In genomic region chr11:130689222-130689908, GRCh38 we compare ENCODE assay signal across 35 cellular contexts.
DNase-seq lines count a peak whose midpoint lies in the region; ATAC-seq and TF ChIP-seq lines count a peak whose summit lies in the region.
"Had no signal": no experiment of that assay in that cellular context is flagged by ENCODE, and none has a peak within 500 bp of the region (broad histone marks: within the 10 kb centered on the region; RNA-seq: fewer than 3 reads in every experiment).

No MANE protein-coding gene starts in this region.

- intact Hi-C loops in left cardiac atrium (cut with DNase I) (no loop called here), cardiac septum (cut with DNase I) (no loop called here), thyroid gland (cut with DNase I) (no loop called here)

- H3K27ac ChIP-seq in foreskin keratinocyte: no peak overlapping the region
- H3K27ac ChIP-seq in thyroid gland: peak overlapping the region in 2 of 3 donors; percentile 21 to 48
- H3K27ac ChIP-seq: dorsolateral prefrontal cortex, PC-9, uterus had no signal

- H3K4me3 ChIP-seq in thyroid gland (replicated peaks in 1 of 3): no peak overlapping the region
- H3K4me3 ChIP-seq: dorsolateral prefrontal cortex, GM12878, PC-9, smooth muscle cell, uterus had no signal

- peak; percentile 30 to 68 for ATAC-seq in left cardiac atrium
- ATAC-seq in foreskin keratinocyte: peak; percentile 44
- no peak for ATAC-seq in natural killer cell treated with Interleukin-12 subunit alpha and Interleukin-12 subunit beta and Interleukin-15 and Interleukin-18, amount 100 ng/mL, for 72 hours
- ATAC-seq: CD8-positive, alpha-beta T cell; GM12878; naive thymus-derived CD4-positive, alpha-beta T cell; Right ventricle myocardium inferior had no signal

- H3K27me3 ChIP-seq in foreskin keratinocyte (no peaks in the 10 kb centered on the region), thyroid gland (no peaks in the 10 kb centered on the region)
- H3K27me3 ChIP-seq: uterus had no signal

- no peaks in the 10 kb centered on the region for H3K36me3 ChIP-seq in thyroid gland
- H3K36me3 ChIP-seq: uterus had no signal

- 67% methylated on average over 4 of the region's 4 CpGs for WGBS in thyroid gland, 2 donors

- TF ChIP-seq CTCF in chondrocyte (IDR thresholded peaks at IDR 0.05) (no peak), foreskin keratinocyte (conservative IDR thresholded peaks at IDR 0.05) (no peak), thyroid gland (IDR thresholded peaks at IDR 0.05) (no peak)

- H3K36me3 Mint-ChIP-seq in chondrocyte (ENCODE audit: low read depth): peaks cover 3% of the 10 kb centered on the region
- H3K36me3 Mint-ChIP-seq in natural killer cell treated with Interleukin-12 subunit alpha and Interleukin-12 subunit beta and Interleukin-15 and Interleukin-18, amount 100 ng/mL, for 72 hours: no peaks in the 10 kb centered on the region
- H3K36me3 Mint-ChIP-seq: activated naive CD4-positive, alpha-beta T cell treated with anti-CD3 and anti-CD28 coated beads, Interleukin-2, amount 50 U/mL, for 24 hours; CD8-positive, alpha-beta T cell; naive thymus-derived CD4-positive, alpha-beta T cell had no signal

- DNase-seq in left cardiac atrium: no peak
- DNase-seq in cardiac septum (ENCODE audit: low spot score): no peak
- no peak for DNase-seq in chondrocyte (ENCODE audit: low spot score)
- peak in 1 of 2 donors; percentile 39 for DNase-seq in foreskin keratinocyte
- DNase-seq in thyroid gland: no peak
- DNase-seq in germinal center (ENCODE audit: low spot score): no peak
- DNase-seq in natural killer cell treated with Interleukin-12 subunit alpha and Interleukin-12 subunit beta and Interleukin-15 and Interleukin-18, amount 100 ng/mL, for 72 hours (ENCODE audit: low spot score): no peak
- no peak for DNase-seq in NCI-H526 treated with DMSO at 0.1 percent for 48 hours (lab: John Stamatoyannopoulos, UW)
- DNase-seq: 8988T; activated CD4-positive, alpha-beta memory T cell treated with anti-CD3 and anti-CD28 coated beads, Interleukin-2, amount 10 ng/mL, durations not matched to agents 7 days and 5 days; activated CD4-positive, CD25-positive, alpha-beta regulatory T cell treated with anti-CD3 and anti-CD28 coated beads, Interleukin-2, amount 50 U/mL, for 72 hours; activated CD8-positive, alpha-beta memory T cell treated with anti-CD3 and anti-CD28 coated beads, Interleukin-2, amount 50 U/mL, for 4 hours; AML-193; CD8-positive, alpha-beta T cell; dorsolateral prefrontal cortex; head of caudate nucleus; IMR-90; kidney; midbrain; MV-4-11; naive thymus-derived CD4-positive, alpha-beta T cell; NCI-H1436; NCI-H2081; NCI-H526; NK-92 treated with Interleukin-12 subunit alpha and Interleukin-12 subunit beta, amount 100 ng/mL, for 24 hours; nucleus accumbens; PC-9; stimulated activated CD4-positive, alpha-beta T cell treated with anti-CD3 and anti-CD28 coated beads, Interleukin-1b, Interleukin-23, amount 100 ng/mL, for 48 hours; stimulated activated naive CD4-positive, alpha-beta T cell treated with Interleukin-2 at 50 U/mL for 16 hours; T-helper 2 cell; uterus had no signal

- no peak overlapping the region for H3K4me3 Mint-ChIP-seq in chondrocyte (ENCODE audit: unreplicated experiment)
- H3K4me3 Mint-ChIP-seq in natural killer cell treated with Interleukin-12 subunit alpha and Interleukin-12 subunit beta and Interleukin-15 and Interleukin-18, amount 100 ng/mL, for 72 hours: no peak overlapping the region
- H3K4me3 Mint-ChIP-seq: activated CD4-positive, alpha-beta memory T cell treated with anti-CD3 and anti-CD28 coated beads, Interleukin-2, amount 10 ng/mL, durations not matched to agents 7 days and 5 days; activated naive CD4-positive, alpha-beta T cell treated with anti-CD3 and anti-CD28 coated beads, Interleukin-2, amount 50 U/mL, for 24 hours; CD8-positive, alpha-beta T cell; naive thymus-derived CD4-positive, alpha-beta T cell had no signal

- peak overlapping the region; percentile 58 for H3K27ac Mint-ChIP-seq in chondrocyte (ENCODE audit: unreplicated experiment)
- H3K27ac Mint-ChIP-seq in natural killer cell treated with Interleukin-12 subunit alpha and Interleukin-12 subunit beta and Interleukin-15 and Interleukin-18, amount 100 ng/mL, for 72 hours: no peak overlapping the region
- H3K27ac Mint-ChIP-seq: activated CD4-positive, alpha-beta memory T cell treated with anti-CD3 and anti-CD28 coated beads, Interleukin-2, amount 10 ng/mL, durations not matched to agents 7 days and 5 days; activated naive CD4-positive, alpha-beta T cell treated with anti-CD3 and anti-CD28 coated beads, Interleukin-2, amount 50 U/mL, for 24 hours; CD8-positive, alpha-beta T cell; naive thymus-derived CD4-positive, alpha-beta T cell had no signal

- peaks cover 28% of the 10 kb centered on the region for H3K4me1 Mint-ChIP-seq in chondrocyte (ENCODE audit: low read depth)
- no peaks in the 10 kb centered on the region for H3K4me1 Mint-ChIP-seq in natural killer cell treated with Interleukin-12 subunit alpha and Interleukin-12 subunit beta and Interleukin-15 and Interleukin-18, amount 100 ng/mL, for 72 hours (ENCODE audit: low read depth in 2 of 2)
- H3K4me1 Mint-ChIP-seq: activated CD4-positive, alpha-beta memory T cell treated with anti-CD3 and anti-CD28 coated beads, Interleukin-2, amount 10 ng/mL, durations not matched to agents 7 days and 5 days; activated naive CD4-positive, alpha-beta T cell treated with anti-CD3 and anti-CD28 coated beads, Interleukin-2, amount 50 U/mL, for 24 hours; naive thymus-derived CD4-positive, alpha-beta T cell had no signal

- no peak for TF ChIP-seq POLR2A in thyroid gland (IDR thresholded peaks at IDR 0.05)

- H3K4me1 ChIP-seq in foreskin keratinocyte (peaks cover 7% of the 10 kb centered on the region), thyroid gland (peaks cover 0 to 8% of the 10 kb centered on the region in 2 donors)
- H3K4me1 ChIP-seq: uterus had no signal

- H3K27me3 Mint-ChIP-seq in chondrocyte (ENCODE audit: low read depth): no peaks in the 10 kb centered on the region
- peaks cover 21 to 37% of the 10 kb centered on the region in 2 donors for H3K27me3 Mint-ChIP-seq in natural killer cell treated with Interleukin-12 subunit alpha and Interleukin-12 subunit beta and Interleukin-15 and Interleukin-18, amount 100 ng/mL, for 72 hours

- peaks cover 11% of the 10 kb centered on the region for H3K9me3 Mint-ChIP-seq in chondrocyte (ENCODE audit: low read depth)
- H3K9me3 Mint-ChIP-seq in natural killer cell treated with Interleukin-12 subunit alpha and Interleukin-12 subunit beta and Interleukin-15 and Interleukin-18, amount 100 ng/mL, for 72 hours: no peaks in the 10 kb centered on the region
- H3K9me3 Mint-ChIP-seq: activated CD4-positive, alpha-beta memory T cell treated with anti-CD3 and anti-CD28 coated beads, Interleukin-2, amount 10 ng/mL, durations not matched to agents 7 days and 5 days; activated naive CD4-positive, alpha-beta T cell treated with anti-CD3 and anti-CD28 coated beads, Interleukin-2, amount 50 U/mL, for 24 hours; CD8-positive, alpha-beta T cell had no signal

- no peaks in the 10 kb centered on the region for H3K9me3 ChIP-seq in thyroid gland
- H3K9me3 ChIP-seq: uterus had no signal

Comparison
In these comparisons a context has a peak if more than half of its experiments do, and no peak if none do; other contexts are left out.
1. ATAC-seq: peak in left cardiac atrium (2 of 2) and foreskin keratinocyte (single experiment); none in natural killer cell treated with Interleukin-12 subunit alpha and Interleukin-12 subunit beta and Interleukin-15 and Interleukin-18, amount 100 ng/mL, for 72 hours (0 of 2).